9 cellular contexts compared by ENCODE assay signal in the genomic region with DNA sequence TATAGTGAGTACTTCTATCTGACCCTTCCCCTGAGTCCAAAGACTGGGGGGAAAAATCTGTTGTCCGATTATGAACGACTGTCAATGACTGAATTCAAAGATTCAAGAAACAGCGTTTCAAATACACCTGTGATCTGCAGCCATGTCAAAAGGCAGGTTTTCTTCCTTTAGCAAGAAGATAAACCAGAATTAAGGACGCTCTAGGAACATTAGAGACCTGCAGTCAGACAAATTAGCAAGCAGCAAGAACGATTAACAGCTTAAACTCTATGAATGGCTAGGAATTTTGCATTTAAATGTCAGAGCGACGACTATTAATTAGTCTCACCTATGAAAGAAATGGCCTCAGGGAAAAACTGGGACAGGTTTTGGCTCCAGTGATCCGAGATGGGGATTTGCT. TPM values are rescaled to one million over a fixed set of nuclear protein-coding genes. Genes with fewer than 3 reads are reported as not detected.
DNase-seq lines count a peak whose midpoint lies in the region; ATAC-seq and TF ChIP-seq lines count a peak whose summit lies in the region.
"Had no signal": no experiment of that assay in that cellular context is flagged by ENCODE, and none has a peak within 500 bp of the region (broad histone marks: within the 10 kb centered on the region; RNA-seq: fewer than 3 reads in every experiment).

No MANE protein-coding gene starts in this region.

- peaks cover 35 to 44% of the 10 kb centered on the region in 2 donors for H3K4me1 ChIP-seq in naive thymus-derived CD4-positive, alpha-beta T cell (ENCODE audit: control insufficient read depth in 2 of 2, insufficient read depth in 2 of 2, low read length in 2 of 2)

- peaks cover 76% of the 10 kb centered on the region for H3K4me1 Mint-ChIP-seq in dendritic cell treated with granulocyte-macrophage colony-stimulating factor and Interleukin-4, amounts not matched to agents 40 ng/mL and 50 ng/mL, for 4 days (ENCODE audit: low read depth)
- H3K4me1 Mint-ChIP-seq in naive thymus-derived CD4-positive, alpha-beta T cell, result peaks cover 32 to 69% (median 57%) of the 10 kb centered on the region in 7 donors

- H3K4me3 Mint-ChIP-seq in dendritic cell treated with granulocyte-macrophage colony-stimulating factor and Interleukin-4, amounts not matched to agents 40 ng/mL and 50 ng/mL, for 4 days, result peak overlapping the region; percentile 92
- peak overlapping the region; percentile 88 to 98 (median 90) for H3K4me3 Mint-ChIP-seq in naive thymus-derived CD4-positive, alpha-beta T cell

- peak overlapping the region; percentile 69 for H3K4me3 ChIP-seq in AG09309 (ENCODE audit: control insufficient read depth, low read depth, low read length)
- peak overlapping the region; percentile 68 for H3K4me3 ChIP-seq in naive thymus-derived CD4-positive, alpha-beta T cell (ENCODE audit: low read length)

- intact Hi-C loops in dendritic cell treated with granulocyte-macrophage colony-stimulating factor and Interleukin-4, amounts not matched to agents 40 ng/mL and 50 ng/mL, for 4 days (cut with micrococcal nuclease), result loop anchor here (5.0 kb wide), 2 partner anchors 177 to 298 kb away; a partner anchor contains a TSS
- intact Hi-C loops in naive thymus-derived CD4-positive, alpha-beta T cell (cut with micrococcal nuclease), result loop anchor here (5.0 kb wide), 1 partner anchor 512 kb away; no protein-coding TSS in a partner anchor

- CTCF ChIA-PET in naive thymus-derived CD4-positive, alpha-beta T cell (lab: Charles Lee), result no interaction called here

- H3K9me3 Mint-ChIP-seq in dendritic cell treated with granulocyte-macrophage colony-stimulating factor and Interleukin-4, amounts not matched to agents 40 ng/mL and 50 ng/mL, for 4 days, result no peaks in the 10 kb centered on the region
- H3K9me3 Mint-ChIP-seq in naive thymus-derived CD4-positive, alpha-beta T cell, result peaks cover 0 to 2% (median 0%) of the 10 kb centered on the region in 11 donors

- no peaks in the 10 kb centered on the region for H3K27me3 ChIP-seq in naive thymus-derived CD4-positive, alpha-beta T cell (ENCODE audit: control insufficient read depth in 2 of 2, insufficient read depth in 2 of 2, low read length in 2 of 2)

- no peak for TF ChIP-seq CTCF in AG09309 (IDR thresholded peaks at IDR 0.05; ENCODE audit: control insufficient read depth, insufficient read depth, low read depth, low read length, missing control alignments)

- H3K36me3 Mint-ChIP-seq in dendritic cell treated with granulocyte-macrophage colony-stimulating factor and Interleukin-4, amounts not matched to agents 40 ng/mL and 50 ng/mL, for 4 days (ENCODE audit: low read depth), result peaks cover 43% of the 10 kb centered on the region
- H3K36me3 Mint-ChIP-seq in naive thymus-derived CD4-positive, alpha-beta T cell, result peaks cover 0 to 37% (median 0%) of the 10 kb centered on the region in 5 donors

- no peak for ATAC-seq in naive thymus-derived CD4-positive, alpha-beta T cell

- POLR2A ChIA-PET in naive thymus-derived CD4-positive, alpha-beta T cell (lab: Charles Lee), result interaction anchor here (0.8 kb wide), 1 partner anchor 121 kb away, joined by 3 read pairs; no protein-coding TSS in a partner anchor

- H3K27ac ChIP-seq in KOPT-K1 (ENCODE audit: low read depth, low read length, poor library complexity, severe bottlenecking), result peak overlapping the region; percentile 67
- no peak overlapping the region for H3K27ac ChIP-seq in naive thymus-derived CD4-positive, alpha-beta T cell (ENCODE audit: low read depth, low read length)

- H3K27ac Mint-ChIP-seq in dendritic cell treated with granulocyte-macrophage colony-stimulating factor and Interleukin-4, amounts not matched to agents 40 ng/mL and 50 ng/mL, for 4 days, result peak overlapping the region; percentile 91
- peak overlapping the region in 3 of 9 donors; percentile 67 to 97 (median 71) for H3K27ac Mint-ChIP-seq in naive thymus-derived CD4-positive, alpha-beta T cell

- DNase-seq in AG09309 (ENCODE audit: low read depth) (no peak), ecto neural progenitor cell (ENCODE audit: low spot score) (no peak), activated gamma-delta T cell (lab: John Stamatoyannopoulos, UW) (no peak), dedifferentiated amniotic fluid mesenchymal stem cell (ENCODE audit: extremely low spot score) (no peak), iPS-NIHi11 (ENCODE audit: low spot score) (no peak)
- peak in 1 of 9 donors; percentile 8 for DNase-seq in naive thymus-derived CD4-positive, alpha-beta T cell
- DNase-seq: NCI-H1930 had no signal

- H3K36me3 ChIP-seq in KOPT-K1 (ENCODE audit: insufficient read depth, low read length), result peaks cover 35% of the 10 kb centered on the region
- H3K36me3 ChIP-seq in naive thymus-derived CD4-positive, alpha-beta T cell (ENCODE audit: control insufficient read depth in 2 of 3, insufficient read depth in 3 of 3, low read length in 3 of 3), result no peaks in the 10 kb centered on the region

- H3K27me3 Mint-ChIP-seq in dendritic cell treated with granulocyte-macrophage colony-stimulating factor and Interleukin-4, amounts not matched to agents 40 ng/mL and 50 ng/mL, for 4 days, result no peaks in the 10 kb centered on the region
- H3K27me3 Mint-ChIP-seq in naive thymus-derived CD4-positive, alpha-beta T cell, result peaks cover 0 to 4% (median 0%) of the 10 kb centered on the region in 5 donors

- H3K9me3 ChIP-seq in KOPT-K1 (ENCODE audit: insufficient read depth, low read length, poor library complexity, severe bottlenecking), result peaks cover 26% of the 10 kb centered on the region
- H3K9me3 ChIP-seq in naive thymus-derived CD4-positive, alpha-beta T cell (ENCODE audit: control insufficient read depth in 2 of 3, low read length in 3 of 3), result no peaks in the 10 kb centered on the region

RNA-seq across cellular contexts. Expression of a gene that starts 2.0 kb away (rescaled TPM):
- 100 to 1,000 TPM in 1 of 5 experiments, 10 to 100 TPM in 2, 1 to 10 TPM in 2; 2.7 to 225 (median 33.8) TPM for total RNA-seq in naive thymus-derived CD4-positive, alpha-beta T cell
- polyA plus RNA-seq in naive thymus-derived CD4-positive, alpha-beta T cell, result 1 to 10 TPM in 1 of 2 donors, under 1 TPM in 1; 0.45 to 1.1 TPM
